ENCODE assay signal across 19 cellular contexts in genomic region chr9:136330406-136330990, GRCh38. TPM values are rescaled to one million over a fixed set of nuclear protein-coding genes. Genes with fewer than 3 reads are reported as not detected.
"Had no signal": no experiment of that assay in that cellular context is flagged by ENCODE, and none has a peak within 500 bp of the region (broad histone marks: within the 10 kb centered on the region; RNA-seq: fewer than 3 reads in every experiment).

No MANE protein-coding gene starts in this region.

- ATAC-seq: activated T-cell treated with anti-CD3 and anti-CD28 coated beads, Interleukin-2, amount 50 U/mL, for 4 hours; left cardiac atrium; mucosa of descending colon; naive thymus-derived CD8-positive, alpha-beta T cell; stimulated activated effector memory CD8-positive, alpha-beta T cell treated with anti-CD3 and anti-CD28 coated beads, Interleukin-12 subunit alpha, Interleukin-12 subunit beta, amount 100 ng/mL, for 72 hours had no signal

- H3K27me3 ChIP-seq: breast epithelium, esophagus muscularis mucosa, thyroid gland, vagina had no signal

- H3K27ac ChIP-seq: esophagus muscularis mucosa, thyroid gland, vagina had no signal

- H3K4me3 ChIP-seq: breast epithelium, esophagus muscularis mucosa, mucosa of descending colon, smooth muscle cell, thyroid gland, vagina had no signal

- DNase-seq: activated effector memory CD4-positive, alpha-beta T cell treated with anti-CD3 and anti-CD28 coated beads, Interleukin-2, amount 50 U/mL, for 16 hours; activated naive CD8-positive, alpha-beta T cell treated with anti-CD3 and anti-CD28 coated beads for 36 hours; activated T-cell treated with anti-CD3 and anti-CD28 coated beads, Interleukin-2, amount 50 U/mL, for 4 hours; foreskin fibroblast; glutamatergic neuron; left cardiac atrium; mucosa of descending colon; naive thymus-derived CD8-positive, alpha-beta T cell; thyroid gland had no signal

- H3K4me2 ChIP-seq: smooth muscle cell had no signal

- H3K9me3 ChIP-seq: breast epithelium, esophagus muscularis mucosa, mucosa of descending colon, thyroid gland, vagina had no signal

- H3K36me3 ChIP-seq: breast epithelium, thyroid gland, vagina had no signal

RNA-seq across cellular contexts. Expression of gene CCDC187, which starts 26.6 kb away (rescaled TPM):
- total RNA-seq: activated naive CD8-positive, alpha-beta T cell treated with anti-CD3 and anti-CD28 coated beads for 36 hours; breast epithelium; chondrocyte; esophagus muscularis mucosa; left cardiac atrium; lung microvascular endothelial cell; naive thymus-derived CD8-positive, alpha-beta T cell; osteocyte; renal cortical epithelial cell; smooth muscle cell; T-helper 1 cell treated with Interleukin-12 subunit alpha and Interleukin-12 subunit beta and Interleukin-4 antibody, amounts not matched to agents 30 ng/mL and 1 ng/mL, for 36 hours; vagina had no signal
- polyA plus RNA-seq: naive thymus-derived CD8-positive, alpha-beta T cell had no signal
